Comparison of ENCODE assay signal across 1 cellular context in the genomic region with DNA sequence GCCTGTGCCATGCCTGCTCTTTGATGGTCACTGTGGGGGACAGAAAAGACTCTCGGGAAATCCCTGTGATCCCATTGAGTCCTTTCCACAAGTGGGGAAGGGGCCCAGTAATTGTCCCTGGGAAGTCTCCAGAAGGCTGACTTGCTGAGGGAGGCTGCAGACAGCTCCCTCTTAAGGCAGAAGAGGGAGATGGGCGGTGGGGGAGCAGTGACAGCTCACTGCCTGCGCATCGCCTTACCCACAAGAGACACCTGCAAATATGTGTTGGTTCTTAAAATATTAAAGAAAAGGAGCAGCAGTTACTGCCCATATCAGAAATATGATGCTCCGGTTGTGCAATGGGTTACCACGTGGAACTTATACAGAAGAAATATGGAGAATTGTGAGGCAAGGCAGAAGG.
TF ChIP-seq lines count a peak whose summit lies in the region.

No MANE protein-coding gene starts in this region.

TF ChIP-seq in K562, 482 proteins besides CTCF, POLR2A, EP300 and RAD21:
- TF ChIP-seq, protein P1, sequence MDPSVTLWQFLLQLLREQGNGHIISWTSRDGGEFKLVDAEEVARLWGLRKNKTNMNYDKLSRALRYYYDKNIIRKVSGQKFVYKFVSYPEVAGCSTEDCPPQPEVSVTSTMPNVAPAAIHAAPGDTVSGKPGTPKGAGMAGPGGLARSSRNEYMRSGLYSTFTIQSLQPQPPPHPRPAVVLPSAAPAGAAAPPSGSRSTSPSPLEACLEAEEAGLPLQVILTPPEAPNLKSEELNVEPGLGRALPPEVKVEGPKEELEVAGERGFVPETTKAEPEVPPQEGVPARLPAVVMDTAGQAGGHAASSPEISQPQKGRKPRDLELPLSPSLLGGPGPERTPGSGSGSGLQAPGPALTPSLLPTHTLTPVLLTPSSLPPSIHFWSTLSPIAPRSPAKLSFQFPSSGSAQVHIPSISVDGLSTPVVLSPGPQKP (CRISPR knock-in tag; IDR thresholded peaks at IDR 0.05), result no peak
- TF ChIP-seq ESRRB (CRISPR knock-in tag; IDR thresholded peaks at IDR 0.05; ENCODE audit: borderline replicate concordance) (no peak), NRF1 (conservative IDR thresholded peaks at IDR 0.05 in 1 of 2, IDR thresholded peaks at IDR 0.05 in 1 of 2) (peak; percentile 48 to 57)
- TF ChIP-seq, protein P2, sequence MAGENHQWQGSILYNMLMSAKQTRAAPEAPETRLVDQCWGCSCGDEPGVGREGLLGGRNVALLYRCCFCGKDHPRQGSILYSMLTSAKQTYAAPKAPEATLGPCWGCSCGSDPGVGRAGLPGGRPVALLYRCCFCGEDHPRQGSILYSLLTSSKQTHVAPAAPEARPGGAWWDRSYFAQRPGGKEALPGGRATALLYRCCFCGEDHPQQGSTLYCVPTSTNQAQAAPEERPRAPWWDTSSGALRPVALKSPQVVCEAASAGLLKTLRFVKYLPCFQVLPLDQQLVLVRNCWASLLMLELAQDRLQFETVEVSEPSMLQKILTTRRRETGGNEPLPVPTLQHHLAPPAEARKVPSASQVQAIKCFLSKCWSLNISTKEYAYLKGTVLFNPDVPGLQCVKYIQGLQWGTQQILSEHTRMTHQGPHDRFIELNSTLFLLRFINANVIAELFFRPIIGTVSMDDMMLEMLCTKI (IDR thresholded peaks at IDR 0.05; ENCODE audit: partially characterized antibody), result no peak
- TF ChIP-seq, protein P3, sequence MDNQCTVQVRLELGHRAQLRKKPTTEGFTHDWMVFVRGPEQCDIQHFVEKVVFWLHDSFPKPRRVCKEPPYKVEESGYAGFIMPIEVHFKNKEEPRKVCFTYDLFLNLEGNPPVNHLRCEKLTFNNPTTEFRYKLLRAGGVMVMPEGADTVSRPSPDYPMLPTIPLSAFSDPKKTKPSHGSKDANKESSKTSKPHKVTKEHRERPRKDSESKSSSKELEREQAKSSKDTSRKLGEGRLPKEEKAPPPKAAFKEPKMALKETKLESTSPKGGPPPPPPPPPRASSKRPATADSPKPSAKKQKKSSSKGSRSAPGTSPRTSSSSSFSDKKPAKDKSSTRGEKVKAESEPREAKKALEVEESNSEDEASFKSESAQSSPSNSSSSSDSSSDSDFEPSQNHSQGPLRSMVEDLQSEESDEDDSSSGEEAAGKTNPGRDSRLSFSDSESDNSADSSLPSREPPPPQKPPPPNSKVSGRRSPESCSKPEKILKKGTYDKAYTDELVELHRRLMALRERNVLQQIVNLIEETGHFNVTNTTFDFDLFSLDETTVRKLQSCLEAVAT (IDR thresholded peaks at IDR 0.05), result no peak
